8 cellular contexts compared by ENCODE assay signal in the genomic region with DNA sequence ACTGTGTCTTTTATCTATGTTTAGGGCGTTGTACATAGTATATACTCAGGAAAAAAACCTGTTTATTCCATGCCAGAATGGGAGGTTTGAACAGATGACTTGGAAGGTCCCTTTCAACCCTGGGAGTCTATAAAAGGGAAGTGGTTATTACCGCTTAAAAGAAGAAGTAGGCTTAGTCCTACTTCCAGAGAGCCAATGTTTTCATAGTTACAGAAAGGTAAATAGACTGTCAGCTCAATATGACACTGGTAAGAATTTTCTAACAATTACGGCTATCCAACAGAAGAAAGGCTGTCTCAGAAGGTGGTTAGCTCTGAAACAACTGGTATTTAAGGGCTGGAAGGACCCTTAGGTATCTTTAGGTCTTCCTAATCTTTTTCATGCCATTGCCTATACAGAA. TPM values are rescaled to one million over a fixed set of nuclear protein-coding genes. Genes with fewer than 3 reads are reported as not detected.
DNase-seq lines count a peak whose midpoint lies in the region; ATAC-seq and TF ChIP-seq lines count a peak whose summit lies in the region.

No MANE protein-coding gene starts in this region.

- peak overlapping the region; percentile 86 for H2AFZ ChIP-seq in ACC112 (ENCODE audit: low read length, unreplicated experiment)

- H3K4me1 ChIP-seq in ACC112 (ENCODE audit: control insufficient read depth, insufficient read depth, low read length, unreplicated experiment) (peaks cover 9% of the 10 kb centered on the region), skeletal muscle tissue (ENCODE audit: control insufficient read depth in 3 of 3, insufficient read depth in 3 of 3, low read length in 3 of 3) (peaks cover 7 to 14% (median 10%) of the 10 kb centered on the region in 3 donors)

- H3K4me1 Mint-ChIP-seq in T-helper 17 cell: peaks cover 20% of the 10 kb centered on the region
- H3K4me1 Mint-ChIP-seq in glutamatergic neuron (ENCODE audit: low read depth, unreplicated experiment): peaks cover 3% of the 10 kb centered on the region

- peak overlapping the region; percentile 97 for H3K4me3 Mint-ChIP-seq in T-helper 17 cell
- peak overlapping the region; percentile 98 for H3K4me3 Mint-ChIP-seq in glutamatergic neuron (ENCODE audit: unreplicated experiment)

- H3K9me3 ChIP-seq in T-helper 17 cell (ENCODE audit: control insufficient read depth, low read length, poor library complexity, severe bottlenecking) (no peaks in the 10 kb centered on the region), skeletal muscle tissue (ENCODE audit: control insufficient read depth in 3 of 3, low read length in 3 of 3) (no peaks in the 10 kb centered on the region)

- no peak for DNase-seq in T-helper 17 cell
- no peak for DNase-seq in glutamatergic neuron
- DNase-seq in posterior cingulate gyrus: no peak
- no peak for DNase-seq in DMS 273 (lab: John Stamatoyannopoulos, UW; ENCODE audit: unreplicated experiment)

- H3K36me3 ChIP-seq in ACC112 (ENCODE audit: insufficient read depth, low read length): peaks cover 11% of the 10 kb centered on the region; the same call in 1 of the 2 replicates
- peaks cover 3 to 16% (median 10%) of the 10 kb centered on the region in 3 donors for H3K36me3 ChIP-seq in skeletal muscle tissue (ENCODE audit: control insufficient read depth in 3 of 3, insufficient read depth in 3 of 3, low read length in 3 of 3)

- no peak for TF ChIP-seq CTCF in glutamatergic neuron (IDR thresholded peaks at IDR 0.05; ENCODE audit: partially characterized antibody, unreplicated experiment)

- intact Hi-C loops in posterior cingulate gyrus (cut with DNase I): loop anchor here (2.0 kb wide), 2 partner anchors 85 to 207 kb away; no protein-coding TSS in a partner anchor

- H3K9me3 Mint-ChIP-seq in glutamatergic neuron (ENCODE audit: unreplicated experiment): peaks cover 4% of the 10 kb centered on the region

- peaks cover 26% of the 10 kb centered on the region for H3K79me2 ChIP-seq in ACC112 (ENCODE audit: control insufficient read depth, insufficient read depth, low read length, unreplicated experiment)

- H3K27me3 ChIP-seq in ACC112 (ENCODE audit: insufficient read depth, low read length) (no peaks in the 10 kb centered on the region), skeletal muscle tissue (ENCODE audit: control insufficient read depth in 3 of 3, insufficient read depth in 3 of 3, low read length in 3 of 3) (no peaks in the 10 kb centered on the region)

- H3K27ac ChIP-seq in ACC112 (ENCODE audit: low read depth, low read length) (no peak overlapping the region), skeletal muscle tissue (ENCODE audit: low read depth, low read length) (peak overlapping the region; percentile 90)

- peak overlapping the region; percentile 96 for H3K27ac Mint-ChIP-seq in T-helper 17 cell
- H3K27ac Mint-ChIP-seq in glutamatergic neuron (ENCODE audit: unreplicated experiment): no peak overlapping the region

- no peaks in the 10 kb centered on the region for H3K27me3 Mint-ChIP-seq in T-helper 17 cell
- peaks cover 2% of the 10 kb centered on the region for H3K27me3 Mint-ChIP-seq in glutamatergic neuron (ENCODE audit: unreplicated experiment)

- peak; percentile 19 for ATAC-seq in GM19023 (IDR thresholded peaks at IDR 0.05; ENCODE audit: unreplicated experiment)
- peak; percentile 44 for ATAC-seq in HG03196 (IDR thresholded peaks at IDR 0.05; ENCODE audit: unreplicated experiment)
- peak; percentile 76 for ATAC-seq in T-helper 17 cell

- peak overlapping the region; percentile 95 for H3K4me3 ChIP-seq in ACC112 (ENCODE audit: low read depth, low read length)
- peak overlapping the region; percentile 86 to 98 (median 95) for H3K4me3 ChIP-seq in skeletal muscle tissue (ENCODE audit: low read length in 3 of 3)

- peak overlapping the region; percentile 90 to 97 (median 92) for H3K9ac ChIP-seq in skeletal muscle tissue (ENCODE audit: low read depth in 1 of 3, low read length in 3 of 3)

- H3K36me3 Mint-ChIP-seq in T-helper 17 cell (ENCODE audit: low read depth) (no peaks in the 10 kb centered on the region), glutamatergic neuron (ENCODE audit: unreplicated experiment) (no peaks in the 10 kb centered on the region)

RNA-seq across cellular contexts. Expression of gene TFAM, which starts 1.1 kb away (rescaled TPM):
- 10 to 100 TPM; 33.9 to 40.2 TPM for total RNA-seq in T-helper 17 cell
- 31.8 TPM for total RNA-seq in glutamatergic neuron (ENCODE audit: unreplicated experiment)
- total RNA-seq in skeletal muscle tissue: 14.6 TPM

RNA-seq across cellular contexts. Expression of gene UBE2D1, which starts 49.3 kb away (rescaled TPM):
- total RNA-seq in T-helper 17 cell: 10 to 100 TPM; 10.5 to 14.6 TPM
- total RNA-seq in glutamatergic neuron (ENCODE audit: unreplicated experiment): 48.1 TPM
- total RNA-seq in skeletal muscle tissue: 8.9 TPM

Comparison
In these comparisons a context has a peak if more than half of its experiments do, and no peak if none do; other contexts are left out.
1. ATAC-seq: peak in every context shown above with its lines; median percentile 76 in T-helper 17 cell; 44 in HG03196; 19 in GM19023.